25 cellular contexts compared by ENCODE assay signal in genomic region chr22:42834177-42834949, GRCh38.
"Had no signal": no experiment of that assay in that cellular context is flagged by ENCODE, and none has a peak within 500 bp of the region (broad histone marks: within the 10 kb centered on the region; RNA-seq: fewer than 3 reads in every experiment).

No MANE protein-coding gene starts in this region.

- H3K9me3 ChIP-seq: SJSA1 had no signal

- H3K27ac ChIP-seq: SJSA1 had no signal

- H3K4me3 ChIP-seq: SJSA1 had no signal

- H3K4me1 ChIP-seq: SJSA1 had no signal

- H3K27me3 ChIP-seq: SJSA1 had no signal

- H3K4me1 Mint-ChIP-seq: WTC11 had no signal

- H3K27ac Mint-ChIP-seq: activated naive CD8-positive, alpha-beta T cell treated with anti-CD3 and anti-CD28 coated beads, Interleukin-2, amount 10 ng/mL, durations not matched to agents 7 days and 5 days; T-helper 1 cell treated with Interleukin-12 subunit alpha and Interleukin-12 subunit beta and Interleukin-4 antibody, amounts not matched to agents 30 μg/mL and 1 μg/mL, for 36 hours; WTC11 had no signal

- ATAC-seq: PC-3, SK-N-SH treated with all-trans-retinoic acid at 6 μM for 48 hours, WTC11 had no signal

- H3K4me3 Mint-ChIP-seq: activated naive CD8-positive, alpha-beta T cell treated with anti-CD3 and anti-CD28 coated beads, Interleukin-2, amount 10 ng/mL, durations not matched to agents 7 days and 5 days; T-helper 1 cell treated with Interleukin-12 subunit alpha and Interleukin-12 subunit beta and Interleukin-4 antibody, amounts not matched to agents 30 μg/mL and 1 μg/mL, for 36 hours; WTC11 had no signal

- DNase-seq: activated CD4-positive, alpha-beta T cell treated with anti-CD3 and anti-CD28 coated beads for 48 hours; activated CD4-positive, alpha-beta T cell treated with anti-CD3 and anti-CD28 coated beads, Interleukin-2, amount 50 U/mL, for 48 hours; activated CD4-positive, CD25-positive, alpha-beta regulatory T cell treated with anti-CD3 and anti-CD28 coated beads, Interleukin-2, amount 50 U/mL, for 72 hours; activated naive CD4-positive, alpha-beta T cell treated with anti-CD3 and anti-CD28 coated beads, Interleukin-2, amount 50 U/mL, for 16 hours; activated naive CD8-positive, alpha-beta T cell treated with anti-CD3 and anti-CD28 coated beads, Interleukin-2, amount 10 ng/mL, durations not matched to agents 7 days and 5 days; activated T-cell treated with anti-CD3 and anti-CD28 coated beads for 4 hours; activated T-cell treated with anti-CD3 and anti-CD28 coated beads, Interleukin-2, amount 50 U/mL, for 48 hours; aorta; central memory CD4-positive, alpha-beta T cell; MM.1S; NCI-H1105; NCI-H1436; NCI-H1694 treated with DMSO at 0.1 percent for 48 hours; NCI-H2029 treated with DMSO at 0.1 percent for 48 hours; NCI-H524; PC-3; SHP77; SW 1271; T-helper 9 cell had no signal

- H3K9me3 Mint-ChIP-seq: activated naive CD8-positive, alpha-beta T cell treated with anti-CD3 and anti-CD28 coated beads, Interleukin-2, amount 10 ng/mL, durations not matched to agents 7 days and 5 days; T-helper 1 cell treated with Interleukin-12 subunit alpha and Interleukin-12 subunit beta and Interleukin-4 antibody, amounts not matched to agents 30 μg/mL and 1 μg/mL, for 36 hours; WTC11 had no signal

- H3K27me3 Mint-ChIP-seq: activated naive CD8-positive, alpha-beta T cell treated with anti-CD3 and anti-CD28 coated beads, Interleukin-2, amount 10 ng/mL, durations not matched to agents 7 days and 5 days had no signal

- FAIRE-seq: bronchial epithelial cell, RCC 7860 had no signal
